ENCODE assay signal across 1 cellular context in the genomic region with DNA sequence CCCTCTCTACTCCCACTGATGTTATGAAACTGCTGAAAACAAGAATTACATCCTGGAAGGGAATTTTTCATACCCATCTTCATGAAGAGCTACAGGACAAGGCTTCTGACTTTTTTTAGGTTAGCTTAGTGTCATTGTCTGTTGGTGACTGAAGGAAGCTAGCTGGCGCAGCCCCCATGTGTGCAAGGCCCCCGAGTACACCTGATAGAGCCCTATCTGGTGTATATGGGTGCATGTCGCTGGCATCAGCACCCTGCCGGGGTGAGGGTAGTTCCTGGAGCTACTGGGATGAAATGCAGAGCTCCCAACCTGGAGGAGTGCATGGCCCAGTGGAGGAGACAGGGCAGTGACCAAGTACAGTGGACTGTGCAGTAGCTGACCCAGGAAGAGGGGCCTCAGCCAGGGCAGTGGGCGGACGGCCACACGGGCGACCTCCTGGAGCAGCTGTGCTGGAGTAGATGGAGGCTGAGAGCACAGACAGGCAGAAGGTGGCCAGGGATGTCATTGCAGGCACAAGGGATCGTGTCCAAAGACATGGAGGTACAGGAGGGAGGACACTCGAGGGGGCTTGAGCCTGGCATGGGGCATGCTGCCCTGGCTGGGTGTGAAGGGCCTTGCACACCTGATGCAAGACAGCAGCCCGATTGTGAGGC.
TF ChIP-seq lines count a peak whose summit lies in the region.

No MANE protein-coding gene starts in this region.

TF ChIP-seq in GM23338, 12 proteins besides CTCF, POLR2A, EP300 and RAD21 (continued from another document):
- no peak for TF ChIP-seq EZH2phosphoT487 (IDR thresholded peaks at IDR 0.05; ENCODE audit: unreplicated experiment)
- TF ChIP-seq, protein P1, sequence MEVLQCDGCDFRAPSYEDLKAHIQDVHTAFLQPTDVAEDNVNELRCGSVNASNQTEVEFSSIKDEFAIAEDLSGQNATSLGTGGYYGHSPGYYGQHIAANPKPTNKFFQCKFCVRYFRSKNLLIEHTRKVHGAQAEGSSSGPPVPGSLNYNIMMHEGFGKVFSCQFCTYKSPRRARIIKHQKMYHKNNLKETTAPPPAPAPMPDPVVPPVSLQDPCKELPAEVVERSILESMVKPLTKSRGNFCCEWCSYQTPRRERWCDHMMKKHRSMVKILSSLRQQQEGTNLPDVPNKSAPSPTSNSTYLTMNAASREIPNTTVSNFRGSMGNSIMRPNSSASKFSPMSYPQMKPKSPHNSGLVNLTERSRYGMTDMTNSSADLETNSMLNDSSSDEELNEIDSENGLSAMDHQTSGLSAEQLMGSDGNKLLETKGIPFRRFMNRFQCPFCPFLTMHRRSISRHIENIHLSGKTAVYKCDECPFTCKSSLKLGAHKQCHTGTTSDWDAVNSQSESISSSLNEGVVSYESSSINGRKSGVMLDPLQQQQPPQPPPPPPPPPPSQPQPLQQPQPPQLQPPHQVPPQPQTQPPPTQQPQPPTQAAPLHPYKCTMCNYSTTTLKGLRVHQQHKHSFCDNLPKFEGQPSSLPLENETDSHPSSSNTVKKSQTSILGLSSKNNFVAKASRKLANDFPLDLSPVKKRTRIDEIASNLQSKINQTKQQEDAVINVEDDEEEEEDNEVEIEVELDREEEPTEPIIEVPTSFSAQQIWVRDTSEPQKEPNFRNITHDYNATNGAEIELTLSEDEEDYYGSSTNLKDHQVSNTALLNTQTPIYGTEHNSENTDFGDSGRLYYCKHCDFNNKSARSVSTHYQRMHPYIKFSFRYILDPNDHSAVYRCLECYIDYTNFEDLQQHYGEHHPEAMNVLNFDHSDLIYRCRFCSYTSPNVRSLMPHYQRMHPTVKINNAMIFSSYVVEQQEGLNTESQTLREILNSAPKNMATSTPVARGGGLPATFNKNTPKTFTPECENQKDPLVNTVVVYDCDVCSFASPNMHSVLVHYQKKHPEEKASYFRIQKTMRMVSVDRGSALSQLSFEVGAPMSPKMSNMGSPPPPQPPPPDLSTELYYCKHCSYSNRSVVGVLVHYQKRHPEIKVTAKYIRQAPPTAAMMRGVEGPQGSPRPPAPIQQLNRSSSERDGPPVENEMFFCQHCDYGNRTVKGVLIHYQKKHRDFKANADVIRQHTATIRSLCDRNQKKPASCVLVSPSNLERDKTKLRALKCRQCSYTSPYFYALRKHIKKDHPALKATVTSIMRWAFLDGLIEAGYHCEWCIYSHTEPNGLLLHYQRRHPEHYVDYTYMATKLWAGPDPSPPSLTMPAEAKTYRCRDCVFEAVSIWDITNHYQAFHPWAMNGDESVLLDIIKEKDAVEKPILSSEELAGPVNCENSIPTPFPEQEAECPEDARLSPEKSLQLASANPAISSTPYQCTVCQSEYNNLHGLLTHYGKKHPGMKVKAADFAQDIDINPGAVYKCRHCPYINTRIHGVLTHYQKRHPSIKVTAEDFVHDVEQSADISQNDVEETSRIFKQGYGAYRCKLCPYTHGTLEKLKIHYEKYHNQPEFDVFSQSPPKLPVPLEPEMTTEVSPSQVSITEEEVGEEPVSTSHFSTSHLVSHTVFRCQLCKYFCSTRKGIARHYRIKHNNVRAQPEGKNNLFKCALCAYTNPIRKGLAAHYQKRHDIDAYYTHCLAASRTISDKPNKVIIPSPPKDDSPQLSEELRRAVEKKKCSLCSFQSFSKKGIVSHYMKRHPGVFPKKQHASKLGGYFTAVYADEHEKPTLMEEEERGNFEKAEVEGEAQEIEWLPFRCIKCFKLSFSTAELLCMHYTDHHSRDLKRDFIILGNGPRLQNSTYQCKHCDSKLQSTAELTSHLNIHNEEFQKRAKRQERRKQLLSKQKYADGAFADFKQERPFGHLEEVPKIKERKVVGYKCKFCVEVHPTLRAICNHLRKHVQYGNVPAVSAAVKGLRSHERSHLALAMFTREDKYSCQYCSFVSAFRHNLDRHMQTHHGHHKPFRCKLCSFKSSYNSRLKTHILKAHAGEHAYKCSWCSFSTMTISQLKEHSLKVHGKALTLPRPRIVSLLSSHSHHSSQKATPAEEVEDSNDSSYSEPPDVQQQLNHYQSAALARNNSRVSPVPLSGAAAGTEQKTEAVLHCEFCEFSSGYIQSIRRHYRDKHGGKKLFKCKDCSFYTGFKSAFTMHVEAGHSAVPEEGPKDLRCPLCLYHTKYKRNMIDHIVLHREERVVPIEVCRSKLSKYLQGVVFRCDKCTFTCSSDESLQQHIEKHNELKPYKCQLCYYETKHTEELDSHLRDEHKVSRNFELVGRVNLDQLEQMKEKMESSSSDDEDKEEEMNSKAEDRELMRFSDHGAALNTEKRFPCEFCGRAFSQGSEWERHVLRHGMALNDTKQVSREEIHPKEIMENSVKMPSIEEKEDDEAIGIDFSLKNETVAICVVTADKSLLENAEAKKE (CRISPR knock-in tag; IDR thresholded peaks at IDR 0.05), result no peak
- TF ChIP-seq STAT1 (IDR thresholded peaks at IDR 0.05; ENCODE audit: unreplicated experiment), result no peak
- no peak for TF ChIP-seq JUNB (IDR thresholded peaks at IDR 0.05; ENCODE audit: unreplicated experiment)
